Comparison of ENCODE assay signal across 5 cellular contexts in the genomic region with DNA sequence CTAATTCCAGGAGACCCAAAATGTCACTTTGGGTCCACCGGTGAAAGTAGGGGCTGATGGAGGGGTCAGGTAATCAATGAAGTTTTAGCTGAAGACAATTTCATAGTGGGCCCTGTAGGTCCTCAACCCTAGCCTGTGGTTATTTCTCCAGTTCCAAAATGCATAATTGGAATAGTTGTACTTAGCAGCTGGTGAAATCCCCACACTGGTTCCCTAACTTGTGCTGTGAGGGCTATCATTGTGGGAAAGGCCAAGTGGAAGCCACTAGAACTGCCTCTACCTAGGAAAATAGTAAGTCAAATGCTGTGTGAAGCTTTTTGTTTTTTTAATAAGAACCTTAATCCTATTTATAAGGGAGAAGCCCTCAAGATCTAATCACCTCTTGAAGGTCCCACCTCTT.
"Had no signal": no experiment of that assay in that cellular context is flagged by ENCODE, and none has a peak within 500 bp of the region (broad histone marks: within the 10 kb centered on the region; RNA-seq: fewer than 3 reads in every experiment).

No MANE protein-coding gene starts in this region.

- DNase-seq: IMR-90, KBM-7 had no signal

- H3K27ac ChIP-seq: HL-60 had no signal

- H3K4me3 ChIP-seq: K562 had no signal

- ATAC-seq: HepG2, K562 had no signal
